ENCODE assay signal across 14 cellular contexts in genomic region chr13:95033890-95034289, GRCh38.
A peak's percentile ranks its signal among the peaks of the same experiment; 100 is the strongest.
DNase-seq lines count a peak whose midpoint lies in the region; ATAC-seq and TF ChIP-seq lines count a peak whose summit lies in the region.
"Had no signal": no experiment of that assay in that cellular context is flagged by ENCODE, and none has a peak within 500 bp of the region (broad histone marks: within the 10 kb centered on the region; RNA-seq: fewer than 3 reads in every experiment).

No MANE protein-coding gene starts in this region.

- no peak for TF ChIP-seq POLR2A in suprapubic skin (IDR thresholded peaks at IDR 0.05)

- no peak overlapping the region for H3K4me3 ChIP-seq in suprapubic skin

- no peaks in the 10 kb centered on the region for H3K36me3 ChIP-seq in suprapubic skin
- H3K36me3 ChIP-seq: neutrophil had no signal

- H3K4me1 ChIP-seq in suprapubic skin = no peaks in the 10 kb centered on the region

- no peaks in the 10 kb centered on the region for H3K27me3 ChIP-seq in suprapubic skin
- H3K27me3 ChIP-seq: neutrophil had no signal

- no peak for TF ChIP-seq EP300 in suprapubic skin (IDR thresholded peaks at IDR 0.05)

- ATAC-seq in GM18499 (IDR thresholded peaks at IDR 0.05; ENCODE audit: insufficient read depth, unreplicated experiment) (peak; percentile 80), GM19025 (IDR thresholded peaks at IDR 0.05; ENCODE audit: low read depth, unreplicated experiment) (peak; percentile 75), HG02588 (IDR thresholded peaks at IDR 0.05; ENCODE audit: unreplicated experiment) (peak; percentile 69), HG03378 (IDR thresholded peaks at IDR 0.05; ENCODE audit: unreplicated experiment) (peak; percentile 90)

- DNase-seq in DMS79 treated with DMSO at 0.1 percent for 48 hours (lab: John Stamatoyannopoulos, UW) (no peak), suprapubic skin (ENCODE audit: low spot score in 2 of 2) (no peak), inferior parietal cortex (ENCODE audit: extremely low spot score) (no peak), hypothalamus (lab: John Stamatoyannopoulos, UW) (no peak)
- DNase-seq: activated CD4-positive, alpha-beta T cell treated with anti-CD3 and anti-CD28 coated beads, Interleukin-2, amount 50 U/mL, for 1 hour; mesendoderm; NCI-H146; NCI-H510A treated with DMSO at 0.1 percent for 48 hours; stimulated activated naive CD4-positive, alpha-beta T cell treated with Interleukin-2 at 50 U/mL for 16 hours had no signal

- H3K27ac ChIP-seq in suprapubic skin = no peak overlapping the region
- H3K27ac ChIP-seq: neutrophil had no signal

- no peak for TF ChIP-seq CTCF in suprapubic skin (IDR thresholded peaks at IDR 0.05)

- H3K9me3 ChIP-seq in suprapubic skin = no peaks in the 10 kb centered on the region
- H3K9me3 ChIP-seq: neutrophil had no signal

- 88% methylated on average over 1 of the region's 1 CpG for WGBS in suprapubic skin
